25 cellular contexts compared by ENCODE assay signal in the genomic region with DNA sequence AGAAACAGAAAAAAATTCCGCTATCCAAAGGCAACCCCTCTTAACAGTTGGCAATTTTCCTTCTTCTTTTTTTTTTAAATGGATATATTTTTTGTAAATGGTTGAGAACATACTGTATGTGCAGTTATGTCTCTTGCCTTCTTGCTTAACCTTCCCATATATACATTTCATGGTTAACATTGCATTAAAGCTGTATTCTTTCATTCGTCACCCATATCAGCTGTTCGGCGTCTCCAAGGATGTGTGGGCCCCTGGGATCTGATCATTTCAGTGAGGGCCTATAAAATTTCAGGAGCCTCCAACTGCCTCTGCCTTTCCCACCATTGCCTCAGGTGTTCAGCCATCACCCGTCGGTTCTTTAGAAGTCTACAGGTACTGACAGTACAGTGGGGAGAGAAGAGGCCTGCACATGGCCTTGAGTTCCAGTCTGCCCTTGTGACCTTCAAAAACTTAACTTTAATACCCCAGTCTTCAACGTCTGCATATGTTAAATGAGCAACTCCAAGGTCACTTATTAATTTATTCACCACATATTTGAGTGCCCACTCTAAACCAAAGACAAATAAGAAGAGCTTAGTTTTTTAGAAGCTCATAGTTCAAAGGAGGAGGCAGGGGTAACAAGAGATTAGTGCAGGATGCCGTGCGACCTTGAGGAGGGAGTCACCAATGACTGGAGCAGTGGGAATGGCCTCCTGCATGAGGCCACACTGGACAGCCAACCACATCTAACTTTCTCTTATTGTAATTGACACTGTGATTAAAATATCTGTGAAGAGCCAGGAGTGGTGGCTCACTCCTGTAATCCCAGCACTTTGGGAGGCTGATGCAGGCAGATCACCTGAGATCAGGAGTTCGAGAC. TPM values are rescaled to one million over a fixed set of nuclear protein-coding genes. Genes with fewer than 3 reads are reported as not detected.
DNase-seq lines count a peak whose midpoint lies in the region; ATAC-seq and TF ChIP-seq lines count a peak whose summit lies in the region.
"Had no signal": no experiment of that assay in that cellular context is flagged by ENCODE, and none has a peak within 500 bp of the region (broad histone marks: within the 10 kb centered on the region; RNA-seq: fewer than 3 reads in every experiment).

No MANE protein-coding gene starts in this region.

- H3K79me2 ChIP-seq in OCI-LY7 (ENCODE audit: insufficient read depth, low read depth, low read length), result peaks cover 99% of the 10 kb centered on the region

- TF ChIP-seq CTCF in NB4 (IDR thresholded peaks at IDR 0.05; ENCODE audit: low read depth, low read length), result no peak
- TF ChIP-seq CTCF in OCI-LY7 (conservative IDR thresholded peaks at IDR 0.05; ENCODE audit: low read length), result no peak

- no peak overlapping the region for H3K4me3 Mint-ChIP-seq in activated naive CD4-positive, alpha-beta T cell treated with anti-CD3 and anti-CD28 coated beads, Interleukin-2, amount 50 U/mL, for 24 hours
- H3K4me3 Mint-ChIP-seq in activated naive CD4-positive, alpha-beta T cell treated with anti-CD3 and anti-CD28 coated beads, Interleukin-2, amount 10 ng/mL, durations not matched to agents 7 days and 5 days, result no peak overlapping the region
- H3K4me3 Mint-ChIP-seq in central memory CD8-positive, alpha-beta T cell, result peak overlapping the region; percentile 16
- no peak overlapping the region for H3K4me3 Mint-ChIP-seq in stimulated activated effector memory CD8-positive, alpha-beta T cell treated with anti-CD3 and anti-CD28 coated beads, Interleukin-12 subunit alpha, Interleukin-12 subunit beta, amount 100 ng/mL, for 72 hours
- H3K4me3 Mint-ChIP-seq: activated naive CD8-positive, alpha-beta T cell treated with anti-CD3 and anti-CD28 coated beads, Interleukin-2, amount 10 ng/mL, durations not matched to agents 7 days and 5 days; type B pancreatic cell had no signal

- H3K9me2 ChIP-seq in OCI-LY7 (ENCODE audit: insufficient read depth, low read length), result no peaks in the 10 kb centered on the region
- H3K9me2 ChIP-seq: SK-N-SH had no signal

- peaks cover 73% of the 10 kb centered on the region for H3K4me1 ChIP-seq in OCI-LY7 (ENCODE audit: insufficient read depth, low read length, poor library complexity, severe bottlenecking)

- CTCF ChIA-PET in activated naive CD4-positive, alpha-beta T cell treated with anti-CD3 and anti-CD28 coated beads, Interleukin-2, amount 10 ng/mL, durations not matched to agents 7 days and 5 days (lab: Charles Lee), result interaction anchor here (1.2 kb wide), 1 partner anchor 88 kb away, joined by 5 read pairs; no protein-coding TSS in a partner anchor
- CTCF ChIA-PET in OCI-LY7 (lab: Charles Lee; ENCODE audit: unreplicated experiment), result no interaction called here

- peak overlapping the region; percentile 17 for H3K27ac Mint-ChIP-seq in activated naive CD4-positive, alpha-beta T cell treated with anti-CD3 and anti-CD28 coated beads, Interleukin-2, amount 50 U/mL, for 24 hours
- H3K27ac Mint-ChIP-seq in activated naive CD4-positive, alpha-beta T cell treated with anti-CD3 and anti-CD28 coated beads, Interleukin-2, amount 10 ng/mL, durations not matched to agents 7 days and 5 days, result no peak overlapping the region
- peak overlapping the region; percentile 24 for H3K27ac Mint-ChIP-seq in central memory CD8-positive, alpha-beta T cell (ENCODE audit: low read depth)
- H3K27ac Mint-ChIP-seq in stimulated activated effector memory CD8-positive, alpha-beta T cell treated with anti-CD3 and anti-CD28 coated beads, Interleukin-12 subunit alpha, Interleukin-12 subunit beta, amount 100 ng/mL, for 72 hours, result peak overlapping the region; percentile 69
- H3K27ac Mint-ChIP-seq: activated naive CD8-positive, alpha-beta T cell treated with anti-CD3 and anti-CD28 coated beads, Interleukin-2, amount 10 ng/mL, durations not matched to agents 7 days and 5 days; type B pancreatic cell had no signal

- in situ Hi-C loops in ACHN (cut with HindIII; ENCODE audit: low pct_ligation_motif_present, low pct_unique_long_range_greater_than_20kb, low sequenced_read_pairs), result no loop called here

- no peak for ATAC-seq in central memory CD8-positive, alpha-beta T cell (replicated peaks; ENCODE audit: extremely low read depth, poor library complexity, severe bottlenecking)
- ATAC-seq in stimulated activated effector memory CD8-positive, alpha-beta T cell treated with anti-CD3 and anti-CD28 coated beads, Interleukin-12 subunit alpha, Interleukin-12 subunit beta, amount 100 ng/mL, for 72 hours, result no peak
- ATAC-seq in HG03139 (IDR thresholded peaks at IDR 0.05; ENCODE audit: unreplicated experiment), result no peak
- ATAC-seq: foreskin keratinocyte had no signal

- no peak for TF ChIP-seq POLR2A in NB4 (IDR thresholded peaks at IDR 0.05; ENCODE audit: extremely low read depth, insufficient read length)

- no peak overlapping the region for H2AFZ ChIP-seq in OCI-LY7 (ENCODE audit: low read length)
- H2AFZ ChIP-seq: GM23248 had no signal

- no peak overlapping the region for H3K4me2 ChIP-seq in OCI-LY7 (ENCODE audit: low read length)
- H3K4me2 ChIP-seq: BLaER1, SK-N-SH had no signal

- peaks cover 64% of the 10 kb centered on the region for H3K4me1 Mint-ChIP-seq in activated naive CD4-positive, alpha-beta T cell treated with anti-CD3 and anti-CD28 coated beads, Interleukin-2, amount 50 U/mL, for 24 hours
- H3K4me1 Mint-ChIP-seq in activated naive CD4-positive, alpha-beta T cell treated with anti-CD3 and anti-CD28 coated beads, Interleukin-2, amount 10 ng/mL, durations not matched to agents 7 days and 5 days, result peaks cover 25% of the 10 kb centered on the region
- peaks cover 70% of the 10 kb centered on the region for H3K4me1 Mint-ChIP-seq in central memory CD8-positive, alpha-beta T cell
- H3K4me1 Mint-ChIP-seq in stimulated activated effector memory CD8-positive, alpha-beta T cell treated with anti-CD3 and anti-CD28 coated beads, Interleukin-12 subunit alpha, Interleukin-12 subunit beta, amount 100 ng/mL, for 72 hours, result peaks cover 81% of the 10 kb centered on the region

- H3K9me3 Mint-ChIP-seq in activated naive CD4-positive, alpha-beta T cell treated with anti-CD3 and anti-CD28 coated beads, Interleukin-2, amount 50 U/mL, for 24 hours, result no peaks in the 10 kb centered on the region
- peaks cover 3% of the 10 kb centered on the region for H3K9me3 Mint-ChIP-seq in activated naive CD4-positive, alpha-beta T cell treated with anti-CD3 and anti-CD28 coated beads, Interleukin-2, amount 10 ng/mL, durations not matched to agents 7 days and 5 days
- H3K9me3 Mint-ChIP-seq in central memory CD8-positive, alpha-beta T cell, result no peaks in the 10 kb centered on the region
- no peaks in the 10 kb centered on the region for H3K9me3 Mint-ChIP-seq in stimulated activated effector memory CD8-positive, alpha-beta T cell treated with anti-CD3 and anti-CD28 coated beads, Interleukin-12 subunit alpha, Interleukin-12 subunit beta, amount 100 ng/mL, for 72 hours
- H3K9me3 Mint-ChIP-seq: type B pancreatic cell had no signal

- peaks cover 50% of the 10 kb centered on the region for H3K36me3 ChIP-seq in OCI-LY7 (ENCODE audit: insufficient read depth, low read length)

- DNase-seq in activated naive CD4-positive, alpha-beta T cell treated with anti-CD3 and anti-CD28 coated beads, Interleukin-2, amount 10 ng/mL, durations not matched to agents 7 days and 5 days, result no peak
- DNase-seq in NB4 (ENCODE audit: low read depth) (peak; percentile 17), ACHN (no peak), OCI-LY7 (ENCODE audit: low spot score) (no peak)
- DNase-seq in central memory CD8-positive, alpha-beta T cell (ENCODE audit: low spot score in 2 of 2), result no peak
- no peak for DNase-seq in stimulated activated effector memory CD8-positive, alpha-beta T cell treated with anti-CD3 and anti-CD28 coated beads, Interleukin-12 subunit alpha, Interleukin-12 subunit beta, amount 100 ng/mL, for 72 hours (ENCODE audit: low spot score in 2 of 2)
- DNase-seq: activated CD4-positive, CD25-positive, alpha-beta regulatory T cell; activated naive CD8-positive, alpha-beta T cell treated with anti-CD3 and anti-CD28 coated beads, Interleukin-2, amount 10 ng/mL, durations not matched to agents 7 days and 5 days; effector CD4-positive, alpha-beta T cell; foreskin keratinocyte; GM23248; islet precursor cell; NCI-H1105 treated with DMSO at 0.1 percent for 48 hours; NCI-H2081; NCI-H510A; retina; SK-N-SH; stimulated activated CD4-positive, alpha-beta T cell treated with anti-CD3 and anti-CD28 coated beads, Interleukin-12 subunit alpha, Interleukin-12 subunit beta, amount 100 ng/mL, for 4 hours; stimulated activated CD4-positive, alpha-beta T cell treated with anti-CD3 and anti-CD28 coated beads, Interleukin-4, amount 100 ng/mL, for 4 hours; T1000 had no signal

- peaks cover 21% of the 10 kb centered on the region for H3K36me3 Mint-ChIP-seq in activated naive CD4-positive, alpha-beta T cell treated with anti-CD3 and anti-CD28 coated beads, Interleukin-2, amount 50 U/mL, for 24 hours
- H3K36me3 Mint-ChIP-seq in activated naive CD4-positive, alpha-beta T cell treated with anti-CD3 and anti-CD28 coated beads, Interleukin-2, amount 10 ng/mL, durations not matched to agents 7 days and 5 days, result peaks cover 58% of the 10 kb centered on the region
- peaks cover 29% of the 10 kb centered on the region for H3K36me3 Mint-ChIP-seq in central memory CD8-positive, alpha-beta T cell (ENCODE audit: insufficient read depth)
- peaks cover 82% of the 10 kb centered on the region for H3K36me3 Mint-ChIP-seq in stimulated activated effector memory CD8-positive, alpha-beta T cell treated with anti-CD3 and anti-CD28 coated beads, Interleukin-12 subunit alpha, Interleukin-12 subunit beta, amount 100 ng/mL, for 72 hours

- H3K4me3 ChIP-seq in NB4 (ENCODE audit: low read depth, low read length) (no peak overlapping the region), OCI-LY7 (ENCODE audit: low read depth, low read length, poor library complexity, severe bottlenecking) (no peak overlapping the region)
- H3K4me3 ChIP-seq: BLaER1, GM23248, lung had no signal

- BruUV-seq in OCI-LY7 (replicated peaks; lab: Mats Ljungman, UMichigan), result no TSS peak

- no peaks in the 10 kb centered on the region for H3K9me3 ChIP-seq in OCI-LY7 (ENCODE audit: low read length)
- H3K9me3 ChIP-seq: SK-N-SH had no signal

- POLR2A ChIA-PET in OCI-LY7 (lab: Charles Lee), result interaction anchor here (0.6 to 3.0 kb wide), 10 partner anchors 8 to 128 kb away, joined by 3 to 11 read pairs (median 3); no protein-coding TSS in a partner anchor

- no peaks in the 10 kb centered on the region for H3K27me3 Mint-ChIP-seq in activated naive CD4-positive, alpha-beta T cell treated with anti-CD3 and anti-CD28 coated beads, Interleukin-2, amount 50 U/mL, for 24 hours
- no peaks in the 10 kb centered on the region for H3K27me3 Mint-ChIP-seq in activated naive CD4-positive, alpha-beta T cell treated with anti-CD3 and anti-CD28 coated beads, Interleukin-2, amount 10 ng/mL, durations not matched to agents 7 days and 5 days
- H3K27me3 Mint-ChIP-seq in central memory CD8-positive, alpha-beta T cell, result no peaks in the 10 kb centered on the region
- H3K27me3 Mint-ChIP-seq: activated naive CD8-positive, alpha-beta T cell treated with anti-CD3 and anti-CD28 coated beads, Interleukin-2, amount 10 ng/mL, durations not matched to agents 7 days and 5 days had no signal

- peaks cover 5% of the 10 kb centered on the region; the same call in 1 of the 2 replicates for H4K20me1 ChIP-seq in OCI-LY7 (ENCODE audit: insufficient read depth, low read length)

- intact Hi-C loops in OCI-LY7 (cut with micrococcal nuclease; ENCODE audit: unreplicated experiment), result no loop called here

- H3K27ac ChIP-seq in OCI-LY7 (ENCODE audit: low read depth, low read length, poor library complexity, severe bottlenecking), result no peak overlapping the region
- H3K27ac ChIP-seq: BLaER1, foreskin keratinocyte, GM23248 had no signal

RNA-seq across cellular contexts. Expression of gene ST6GAL1, which starts 6.9 kb away (rescaled TPM):
- total RNA-seq in OCI-LY7 (2014; rRNA removed; shearing (Covaris generic)), result 173 and 192 TPM in 2 replicates
- 373 and 375 TPM in 2 replicates for total RNA-seq in OCI-LY7 (2022)
- total RNA-seq: GM23248 had no signal
